In the genomic region with DNA sequence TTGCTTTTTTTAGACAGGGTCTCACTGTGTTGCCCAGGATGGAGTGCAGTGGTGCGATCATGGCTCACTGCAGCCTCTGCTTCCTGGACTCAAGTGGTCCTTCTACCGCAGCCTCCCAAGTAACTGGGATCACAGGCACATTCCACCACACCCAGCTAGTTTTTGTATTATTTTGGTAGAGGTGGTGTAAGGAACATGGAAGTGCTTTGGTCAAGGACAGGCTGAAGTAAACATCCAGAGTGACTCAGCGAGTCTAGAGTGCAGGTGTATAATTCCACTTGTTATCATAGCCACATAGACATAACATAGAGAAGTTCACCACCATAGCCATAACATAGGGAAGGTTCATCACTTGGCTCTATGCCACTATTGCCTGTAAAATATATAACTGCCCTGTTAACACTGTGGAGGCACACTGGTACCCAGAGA, we compare ENCODE assay signal across 19 cellular contexts.
DNase-seq lines count a peak whose midpoint lies in the region; ATAC-seq and TF ChIP-seq lines count a peak whose summit lies in the region.
"Had no signal": no experiment of that assay in that cellular context is flagged by ENCODE, and none has a peak within 500 bp of the region (broad histone marks: within the 10 kb centered on the region; RNA-seq: fewer than 3 reads in every experiment).

No MANE protein-coding gene starts in this region.

- TF ChIP-seq CTCF in upper lobe of right lung (IDR thresholded peaks at IDR 0.05): no peak

- DNase-seq in activated naive CD4-positive, alpha-beta T cell treated with anti-CD3 and anti-CD28 coated beads, Interleukin-2, amount 50 U/mL, for 72 hours (ENCODE audit: low spot score in 2 of 2): no peak
- no peak for DNase-seq in activated naive CD4-positive, alpha-beta T cell (lab: John Stamatoyannopoulos, UW)
- no peak for DNase-seq in upper lobe of right lung
- DNase-seq in CD8-positive, alpha-beta memory T cell: no peak
- DNase-seq: activated CD4-positive, CD25-positive, alpha-beta regulatory T cell treated with anti-CD3 and anti-CD28 coated beads, Interleukin-2, amount 50 U/mL, for 72 hours; activated gamma-delta T cell; effector memory CD8-positive, alpha-beta T cell; foreskin melanocyte; GF-D8; midbrain; NCI-H187 treated with DMSO at 0.1 percent for 48 hours; NCI-H524 treated with DMSO at 0.1 percent for 48 hours; Peyer's patch; small intestine had no signal

- H3K36me3 Mint-ChIP-seq in activated naive CD4-positive, alpha-beta T cell treated with anti-CD3 and anti-CD28 coated beads, Interleukin-2, amount 50 U/mL, for 72 hours: no peaks in the 10 kb centered on the region
- peaks cover 0 to 5% (median 3%) of the 10 kb centered on the region in 3 donors for H3K36me3 Mint-ChIP-seq in CD8-positive, alpha-beta memory T cell
- H3K36me3 Mint-ChIP-seq: brain had no signal

- peaks cover 0 to 3% of the 10 kb centered on the region in 2 donors for H3K9me3 Mint-ChIP-seq in activated naive CD4-positive, alpha-beta T cell treated with anti-CD3 and anti-CD28 coated beads, Interleukin-2, amount 50 U/mL, for 72 hours
- H3K9me3 Mint-ChIP-seq in CD8-positive, alpha-beta memory T cell: peaks cover 0 to 2% (median 0%) of the 10 kb centered on the region in 5 donors
- H3K9me3 Mint-ChIP-seq: effector memory CD8-positive, alpha-beta T cell had no signal

- no peak overlapping the region for H3K4me3 Mint-ChIP-seq in CD8-positive, alpha-beta memory T cell
- H3K4me3 Mint-ChIP-seq: brain; effector memory CD8-positive, alpha-beta T cell had no signal

- no peaks in the 10 kb centered on the region for H3K36me3 ChIP-seq in upper lobe of right lung
- H3K36me3 ChIP-seq in CD8-positive, alpha-beta memory T cell (ENCODE audit: insufficient read depth, low read length): no peaks in the 10 kb centered on the region
- H3K36me3 ChIP-seq: Peyer's patch had no signal

- H3K4me1 ChIP-seq in upper lobe of right lung: no peaks in the 10 kb centered on the region
- H3K4me1 ChIP-seq in CD8-positive, alpha-beta memory T cell (ENCODE audit: insufficient read depth, low read length): no peaks in the 10 kb centered on the region
- H3K4me1 ChIP-seq: Peyer's patch had no signal

- intact Hi-C loops in upper lobe of right lung (cut with DNase I): no loop called here

- CTCF ChIA-PET in CD8-positive, alpha-beta memory T cell (lab: Charles Lee): no interaction called here

- H3K27me3 ChIP-seq in upper lobe of right lung: no peaks in the 10 kb centered on the region
- no peaks in the 10 kb centered on the region for H3K27me3 ChIP-seq in CD8-positive, alpha-beta memory T cell (ENCODE audit: insufficient read depth, low read length, poor library complexity, severe bottlenecking)
- H3K27me3 ChIP-seq: Peyer's patch had no signal

- H3K27ac ChIP-seq in cingulate gyrus (ENCODE audit: low read depth, low read length) (peak overlapping the region; percentile 47), upper lobe of right lung (no peak overlapping the region)
- H3K27ac ChIP-seq in CD8-positive, alpha-beta memory T cell (ENCODE audit: low read depth, low read length): no peak overlapping the region
- H3K27ac ChIP-seq: Peyer's patch had no signal

- H3K27ac Mint-ChIP-seq in activated naive CD4-positive, alpha-beta T cell treated with anti-CD3 and anti-CD28 coated beads, Interleukin-2, amount 50 U/mL, for 72 hours: peak overlapping the region; percentile 54 to 81
- peak overlapping the region in 1 of 8 donors; percentile 13 for H3K27ac Mint-ChIP-seq in CD8-positive, alpha-beta memory T cell
- H3K27ac Mint-ChIP-seq: brain; effector memory CD8-positive, alpha-beta T cell had no signal

- H3K27me3 Mint-ChIP-seq in CD8-positive, alpha-beta memory T cell: peaks cover 4 to 7% of the 10 kb centered on the region in 2 donors

- H3K4me1 Mint-ChIP-seq in CD8-positive, alpha-beta memory T cell: peaks cover 0 to 2% (median 0%) of the 10 kb centered on the region in 3 donors

- no peaks in the 10 kb centered on the region for H3K9me3 ChIP-seq in upper lobe of right lung
- no peaks in the 10 kb centered on the region for H3K9me3 ChIP-seq in CD8-positive, alpha-beta memory T cell (ENCODE audit: low read length)
- H3K9me3 ChIP-seq: Peyer's patch had no signal

- POLR2A ChIA-PET in CD8-positive, alpha-beta memory T cell (lab: Charles Lee): no interaction called here

- H3K4me3 ChIP-seq in upper lobe of right lung: no peak overlapping the region
- no peak overlapping the region for H3K4me3 ChIP-seq in CD8-positive, alpha-beta memory T cell (ENCODE audit: low read length)
- H3K4me3 ChIP-seq: Peyer's patch had no signal

- ATAC-seq in activated naive CD4-positive, alpha-beta T cell treated with anti-CD3 and anti-CD28 coated beads, Interleukin-2, amount 50 U/mL, for 72 hours: peak; percentile 11 to 57
- ATAC-seq in HG03103 (IDR thresholded peaks at IDR 0.05; ENCODE audit: low read depth, unreplicated experiment) (peak; percentile 7), upper lobe of right lung (peak; percentile 39), HG02885 (IDR thresholded peaks at IDR 0.05; ENCODE audit: poor library complexity, unreplicated experiment) (no peak), HG02678 (IDR thresholded peaks at IDR 0.05; ENCODE audit: unreplicated experiment) (no peak)
- ATAC-seq: effector memory CD8-positive, alpha-beta T cell had no signal

Comparison
In these comparisons a context has a peak if more than half of its experiments do, and no peak if none do; other contexts are left out.
1. ATAC-seq: peak in activated naive CD4-positive, alpha-beta T cell treated with anti-CD3 and anti-CD28 coated beads, Interleukin-2, amount 50 U/mL, for 72 hours (2 of 2), HG03103 (single experiment) and upper lobe of right lung (single experiment); none in HG02885 (single experiment) and HG02678 (single experiment).